ENCODE assay signal across 12 cellular contexts in the genomic region with DNA sequence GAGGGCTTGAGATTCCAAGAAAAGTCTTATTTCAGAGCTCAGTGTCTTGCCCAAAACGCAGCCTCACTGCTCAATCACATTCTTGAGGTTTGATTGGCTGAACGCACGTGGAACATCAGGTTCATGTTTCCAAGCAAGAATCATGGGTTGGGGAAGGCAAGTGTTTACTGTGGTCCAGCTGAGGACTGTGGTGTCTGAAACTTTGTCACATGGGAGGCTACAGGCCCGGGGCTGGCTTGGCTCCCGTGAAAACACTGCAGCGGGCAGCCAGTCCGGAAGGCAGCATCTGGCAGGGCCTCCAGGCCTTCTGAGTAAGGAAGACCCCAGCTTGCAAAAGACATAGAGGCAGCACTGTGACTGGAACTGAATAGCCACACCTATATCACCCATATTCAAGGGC.
DNase-seq lines count a peak whose midpoint lies in the region; ATAC-seq, FAIRE-seq and TF ChIP-seq lines count a peak whose summit lies in the region.
"Had no signal": no experiment of that assay in that cellular context is flagged by ENCODE, and none has a peak within 500 bp of the region (broad histone marks: within the 10 kb centered on the region; RNA-seq: fewer than 3 reads in every experiment).

No MANE protein-coding gene starts in this region.

- 55% methylated on average over 7 of the region's 7 CpGs for WGBS in HepG2 (ENCODE audit: low lambda C conversion rate)

- no peaks in the 10 kb centered on the region for H3K9me3 ChIP-seq in endothelial cell of umbilical vein (replicated peaks; ENCODE audit: control insufficient read depth, insufficient read depth, low read length)
- H3K9me3 ChIP-seq in HepG2 (ENCODE audit: low read length) = no peaks in the 10 kb centered on the region

- BruUV-seq in endothelial cell of umbilical vein (replicated peaks; lab: Mats Ljungman, UMichigan) = no TSS peak
- no TSS peak for BruUV-seq in HepG2 (replicated peaks; lab: Mats Ljungman, UMichigan)

- H3K27me3 ChIP-seq in endothelial cell of umbilical vein (ENCODE audit: control insufficient read depth in 2 of 2, insufficient read depth in 2 of 2, low read length in 2 of 2) = no peaks in the 10 kb centered on the region
- H3K27me3 ChIP-seq in HepG2 (ENCODE audit: control insufficient read depth in 1 of 2, insufficient read depth in 2 of 2, low read length in 2 of 2) = peaks cover 0 to 10% of the 10 kb centered on the region in 2 experiments; a peak in 2 of 5 replicates

- H3K36me3 ChIP-seq in endothelial cell of umbilical vein (ENCODE audit: control insufficient read depth in 2 of 2, extremely low read depth in 1 of 2, insufficient read depth in 2 of 2, low read length in 2 of 2) = peaks cover 1 to 2% of the 10 kb centered on the region in 2 experiments
- H3K36me3 ChIP-seq in HepG2 (replicated peaks in 1 of 2; ENCODE audit: control insufficient read depth in 1 of 2, insufficient read depth in 2 of 2, low read length in 2 of 2) = peaks cover 2 to 10% of the 10 kb centered on the region in 2 experiments; a peak in 3 of 5 replicates

- DNase-seq in LHCN-M2 (ENCODE audit: low read depth) (peak; percentile 38), endothelial cell of umbilical vein (ENCODE audit: low read depth, low spot score) (peak; percentile 87), HepG2 (ENCODE audit: low spot score) (no peak), superior temporal gyrus (ENCODE audit: extremely low spot score) (peak; percentile 83), NCI-H2107 treated with DMSO at 0.1 percent for 48 hours (lab: John Stamatoyannopoulos, UW; ENCODE audit: unreplicated experiment) (no peak), NCI-H774 (lab: John Stamatoyannopoulos, UW) (no peak), SIG-M5 treated with dmso at 0.1 percent for 504 hours (lab: John Stamatoyannopoulos, UW; ENCODE audit: unreplicated experiment) (no peak)
- no peak for DNase-seq in stimulated activated naive CD4-positive, alpha-beta T cell treated with Interleukin-2 at 50 U/mL for 16 hours (lab: John Stamatoyannopoulos, UW)
- DNase-seq: activated CD4-positive, alpha-beta T cell treated with anti-CD3 and anti-CD28 coated beads, Interleukin-2, amount 50 U/mL, for 1 hour; NK-92 treated with Interleukin-12 subunit alpha and Interleukin-12 subunit beta, amount 100 ng/mL, for 24 hours; stimulated activated CD4-positive, alpha-beta T cell treated with anti-CD3 and anti-CD28 coated beads, Interleukin-2, amount 100 ng/mL, for 48 hours; T-cell had no signal

- H3K9me1 ChIP-seq in endothelial cell of umbilical vein (replicated peaks; ENCODE audit: control insufficient read depth, extremely low read depth, insufficient read depth, low read length) = no peaks in the 10 kb centered on the region

- POLR2A ChIA-PET in endothelial cell of umbilical vein (lab: Charles Lee) = no interaction called here
- POLR2A ChIA-PET in HepG2 (lab: Yijun Ruan, JAX) = no interaction called here

- TF ChIP-seq CTCF in endothelial cell of umbilical vein (IDR thresholded peaks at IDR 0.05; ENCODE audit: extremely low read depth in 1 of 2, insufficient read depth in 1 of 2, low read depth in 1 of 2, low read length in 2 of 2) = no peak
- no peak for TF ChIP-seq CTCF in HepG2 (CRISPR knock-in tag; IDR thresholded peaks at IDR 0.05)

- no peak overlapping the region for H3K4me2 ChIP-seq in endothelial cell of umbilical vein (ENCODE audit: insufficient read depth, low read length)
- H3K4me2 ChIP-seq in HepG2 (ENCODE audit: low read depth, low read length) = no peak overlapping the region

- no peak overlapping the region for H3K4me3 ChIP-seq in endothelial cell of umbilical vein (replicated peaks in 1 of 3; ENCODE audit: insufficient read depth in 1 of 3, low read depth in 1 of 3, low read length in 3 of 3)
- H3K4me3 ChIP-seq in HepG2 (replicated peaks in 1 of 3; ENCODE audit: insufficient read depth in 1 of 3, low read depth in 2 of 3, low read length in 3 of 3) = no peak overlapping the region

- H3K79me2 ChIP-seq in endothelial cell of umbilical vein (ENCODE audit: control insufficient read depth, insufficient read depth, low read length) (no peaks in the 10 kb centered on the region), HepG2 (ENCODE audit: insufficient read depth, low read length) (no peaks in the 10 kb centered on the region)

- in situ Hi-C loops in HepG2 (cut with HindIII; ENCODE audit: extremely low pct_ligation_motif_present, low pct_unique_long_range_greater_than_20kb) = no loop called here

- H3K27ac ChIP-seq in endothelial cell of umbilical vein (ENCODE audit: insufficient read depth, low read depth, low read length) = no peak overlapping the region
- H3K27ac ChIP-seq in HepG2 (ENCODE audit: extremely low read length, insufficient read depth, low read length) = no peak overlapping the region

- H3K4me1 ChIP-seq in endothelial cell of umbilical vein (ENCODE audit: control insufficient read depth, extremely low read depth, insufficient read depth, low read length) = peaks cover 15% of the 10 kb centered on the region
- peaks cover 14% of the 10 kb centered on the region for H3K4me1 ChIP-seq in HepG2 (ENCODE audit: insufficient read depth, low read length)

- H3K9ac ChIP-seq in endothelial cell of umbilical vein (replicated peaks; ENCODE audit: extremely low read depth, insufficient read depth, low read length) = no peak overlapping the region
- no peak overlapping the region for H3K9ac ChIP-seq in HepG2 (ENCODE audit: insufficient read depth, low read depth, low read length)

- FAIRE-seq in endothelial cell of umbilical vein (lab: Jason Lieb, UNC) = peak; percentile 69
- FAIRE-seq in HepG2 (lab: Jason Lieb, UNC) = no peak

- TF ChIP-seq EP300 in HepG2 (IDR thresholded peaks at IDR 0.05; ENCODE audit: low read depth in 2 of 2, low read length in 2 of 2) (no peak), HepG2 (CRISPR knock-in tag; IDR thresholded peaks at IDR 0.05; ENCODE audit: borderline replicate concordance) (no peak)

- no peak for ATAC-seq in HepG2
- ATAC-seq: T-cell had no signal

- CTCF ChIA-PET in endothelial cell of umbilical vein (lab: Charles Lee) = interaction anchor here (0.6 to 3.6 kb wide), 5 partner anchors 15 to 193 kb away, joined by 4 to 19 read pairs (median 7); no protein-coding TSS in a partner anchor
- CTCF ChIA-PET in HepG2 (lab: Yijun Ruan, JAX; ENCODE audit: low intra/inter-chr PET ratio, low total read pairs) = no interaction called here

- H4K20me1 ChIP-seq in endothelial cell of umbilical vein (replicated peaks; ENCODE audit: control insufficient read depth, extremely low read depth, insufficient read depth, low read length) (no peaks in the 10 kb centered on the region), HepG2 (ENCODE audit: insufficient read depth, low read length) (no peaks in the 10 kb centered on the region)

- H2AFZ ChIP-seq in endothelial cell of umbilical vein (ENCODE audit: low read depth, low read length) (no peak overlapping the region), HepG2 (ENCODE audit: low read length) (no peak overlapping the region)

- dilution Hi-C loops in endothelial cell of umbilical vein (cut with MboI; ENCODE audit: extremely low pct_ligation_motif_present, low sequenced_read_pairs) = no loop called here

- intact Hi-C loops in endothelial cell of umbilical vein (cut with micrococcal nuclease) (no loop called here), HepG2 (cut with micrococcal nuclease; ENCODE audit: unreplicated experiment) (no loop called here)

- no peak for TF ChIP-seq RAD21 in HepG2 (CRISPR knock-in tag; IDR thresholded peaks at IDR 0.05)

- TF ChIP-seq POLR2A in endothelial cell of umbilical vein (IDR thresholded peaks at IDR 0.05; ENCODE audit: low read depth, low read length) (no peak), HepG2 (IDR thresholded peaks at IDR 0.05; ENCODE audit: insufficient read depth in 1 of 2, low read depth in 2 of 2, low read length in 2 of 2) (peak in 1 of 2 experiments; percentile 11; a peak in 1 of 4 replicates)

TF ChIP-seq in endothelial cell of umbilical vein, 7 proteins besides CTCF, POLR2A, EP300 and RAD21:
- TF ChIP-seq, protein P1, sequence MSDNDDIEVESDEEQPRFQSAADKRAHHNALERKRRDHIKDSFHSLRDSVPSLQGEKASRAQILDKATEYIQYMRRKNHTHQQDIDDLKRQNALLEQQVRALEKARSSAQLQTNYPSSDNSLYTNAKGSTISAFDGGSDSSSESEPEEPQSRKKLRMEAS (IDR thresholded peaks at IDR 0.05; ENCODE audit: insufficient read depth, insufficient read length) = peak; percentile 40
- TF ChIP-seq POLR2AphosphoS5 (IDR thresholded peaks at IDR 0.05; ENCODE audit: insufficient read depth, low read depth, low read length) (peak; percentile 30), MYC (IDR thresholded peaks at IDR 0.05; ENCODE audit: low read depth, low read length) (no peak), JUN (IDR thresholded peaks at IDR 0.05; ENCODE audit: borderline replicate concordance, insufficient read depth, insufficient read length, low read depth) (no peak), GATA2 (IDR thresholded peaks at IDR 0.05; ENCODE audit: insufficient read depth, insufficient read length, low read depth, low read length) (no peak)
TF ChIP-seq in endothelial cell of umbilical vein: peak in this region for 2.

TF ChIP-seq in HepG2, 621 proteins besides CTCF, POLR2A, EP300 and RAD21 (continues in another document):
- peak; percentile 24; the same call in 1 of the 2 replicates for TF ChIP-seq HOXA7 (CRISPR knock-in tag; IDR thresholded peaks at IDR 0.05)
- TF ChIP-seq AGO2 (optimal IDR thresholded peaks at IDR 0.05; ENCODE audit: low read depth, low read length) = peak; percentile 50
- TF ChIP-seq ZNF451 (CRISPR knock-in tag; IDR thresholded peaks at IDR 0.05) = no peak
- peak; percentile 64 for TF ChIP-seq POLR2G (IDR thresholded peaks at IDR 0.05; ENCODE audit: low read depth, low read length)
- TF ChIP-seq ZSCAN29 (CRISPR knock-in tag; conservative IDR thresholded peaks at IDR 0.05) = no peak
- no peak for TF ChIP-seq ZBTB3 (CRISPR knock-in tag; IDR thresholded peaks at IDR 0.05; ENCODE audit: borderline replicate concordance, low read depth)
- TF ChIP-seq, protein P2, sequence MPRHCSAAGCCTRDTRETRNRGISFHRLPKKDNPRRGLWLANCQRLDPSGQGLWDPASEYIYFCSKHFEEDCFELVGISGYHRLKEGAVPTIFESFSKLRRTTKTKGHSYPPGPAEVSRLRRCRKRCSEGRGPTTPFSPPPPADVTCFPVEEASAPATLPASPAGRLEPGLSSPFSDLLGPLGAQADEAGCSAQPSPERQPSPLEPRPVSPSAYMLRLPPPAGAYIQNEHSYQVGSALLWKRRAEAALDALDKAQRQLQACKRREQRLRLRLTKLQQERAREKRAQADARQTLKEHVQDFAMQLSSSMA (CRISPR knock-in tag; IDR thresholded peaks at IDR 0.05) = no peak
- TF ChIP-seq ZBTB7B (CRISPR knock-in tag; IDR thresholded peaks at IDR 0.05) = no peak
- TF ChIP-seq HNRNPH1 (optimal IDR thresholded peaks at IDR 0.05; ENCODE audit: low read depth, low read length) = peak; percentile 19
- no peak for TF ChIP-seq ZNF232 (CRISPR knock-in tag; IDR thresholded peaks at IDR 0.05; ENCODE audit: borderline replicate concordance)

Comparison
In these comparisons a context has a peak if more than half of its experiments do, and no peak if none do; other contexts are left out.
1. DNase-seq: peak in LHCN-M2 (single experiment), endothelial cell of umbilical vein (single experiment) and superior temporal gyrus (single experiment); none in HepG2 (single experiment), NCI-H2107 treated with DMSO at 0.1 percent for 48 hours (single experiment), NCI-H774 (single experiment), stimulated activated naive CD4-positive, alpha-beta T cell treated with Interleukin-2 at 50 U/mL for 16 hours (single experiment) and SIG-M5 treated with dmso at 0.1 percent for 504 hours (single experiment).